1 cellular context compared by ENCODE assay signal in the genomic region with DNA sequence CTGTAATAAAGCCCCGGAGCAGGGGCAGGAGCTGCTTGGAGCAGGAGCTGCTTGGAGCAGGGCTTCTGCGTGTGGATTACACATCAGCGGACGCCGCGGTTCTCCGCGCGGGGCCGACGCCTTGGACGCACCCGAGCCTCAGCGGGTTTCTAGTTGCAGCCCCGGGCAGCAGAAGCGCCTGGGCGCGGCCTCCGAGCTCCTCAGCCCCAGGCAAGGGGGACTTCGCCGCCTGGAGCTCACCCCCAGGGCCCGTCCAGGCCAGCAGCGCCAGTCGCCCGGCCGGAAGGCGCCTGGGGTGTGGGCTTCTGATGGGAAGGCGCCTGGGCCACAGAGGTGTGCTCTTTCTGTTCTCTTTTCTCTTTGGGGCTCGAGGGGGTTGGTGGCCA.
TF ChIP-seq lines count a peak whose summit lies in the region.

No MANE protein-coding gene starts in this region.

TF ChIP-seq in WTC11, 78 proteins besides CTCF, POLR2A, EP300 and RAD21 (continued from another document):
- TF ChIP-seq NFYB (CRISPR knock-in tag; conservative IDR thresholded peaks at IDR 0.05; ENCODE audit: low read depth) (no peak), ZNF396 (CRISPR knock-in tag; IDR thresholded peaks at IDR 0.05; ENCODE audit: borderline replicate concordance) (no peak), SMAD4 (CRISPR knock-in tag; IDR thresholded peaks at IDR 0.05) (no peak)
